1 cellular context compared by ENCODE assay signal in the genomic region with DNA sequence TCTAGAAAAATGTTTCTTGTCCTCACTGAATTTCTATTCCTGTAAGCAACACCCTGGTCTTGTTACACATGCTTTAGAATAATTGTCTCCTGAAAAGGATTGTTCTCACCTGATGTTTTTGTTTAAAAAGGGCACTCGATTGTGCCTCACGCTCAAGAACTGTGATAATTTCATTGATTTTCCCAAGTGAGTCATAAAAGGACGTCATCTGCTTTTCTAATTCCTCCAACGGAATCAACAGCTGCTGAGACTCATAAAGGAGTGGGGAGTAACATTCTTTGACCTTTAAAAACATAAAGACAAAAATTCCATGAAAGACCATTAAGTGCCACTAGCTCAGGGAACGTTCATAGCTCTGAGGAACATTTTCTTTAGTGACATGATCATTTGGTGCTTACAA.
TF ChIP-seq lines count a peak whose summit lies in the region.

No MANE protein-coding gene starts in this region.

TF ChIP-seq in IMR-90, 13 proteins besides CTCF, POLR2A, EP300 and RAD21:
- TF ChIP-seq NFE2L2 (IDR thresholded peaks at IDR 0.05; ENCODE audit: low read depth, low read length) (no peak), SMC3 (IDR thresholded peaks at IDR 0.05; ENCODE audit: low read depth, low read length) (no peak), MAFK (IDR thresholded peaks at IDR 0.05; ENCODE audit: low read depth, low read length) (no peak), CHD1 (IDR thresholded peaks at IDR 0.05; ENCODE audit: low read depth, low read length) (no peak), BHLHE40 (IDR thresholded peaks at IDR 0.05; ENCODE audit: low read depth, low read length) (no peak), RFX5 (IDR thresholded peaks at IDR 0.05; ENCODE audit: low read depth, low read length) (no peak), FOS (IDR thresholded peaks at IDR 0.05; ENCODE audit: low read depth, low read length) (no peak; the same call in 1 of the 2 replicates), CEBPB (IDR thresholded peaks at IDR 0.05; ENCODE audit: low read depth, low read length) (no peak), MXI1 (IDR thresholded peaks at IDR 0.05; ENCODE audit: borderline replicate concordance, low read depth, low read length) (no peak), RCOR1 (IDR thresholded peaks at IDR 0.05; ENCODE audit: insufficient replicate concordance, low read length) (no peak), MAZ (IDR thresholded peaks at IDR 0.05; ENCODE audit: borderline replicate concordance, low read depth, low read length) (no peak)
- TF ChIP-seq, protein P1, sequence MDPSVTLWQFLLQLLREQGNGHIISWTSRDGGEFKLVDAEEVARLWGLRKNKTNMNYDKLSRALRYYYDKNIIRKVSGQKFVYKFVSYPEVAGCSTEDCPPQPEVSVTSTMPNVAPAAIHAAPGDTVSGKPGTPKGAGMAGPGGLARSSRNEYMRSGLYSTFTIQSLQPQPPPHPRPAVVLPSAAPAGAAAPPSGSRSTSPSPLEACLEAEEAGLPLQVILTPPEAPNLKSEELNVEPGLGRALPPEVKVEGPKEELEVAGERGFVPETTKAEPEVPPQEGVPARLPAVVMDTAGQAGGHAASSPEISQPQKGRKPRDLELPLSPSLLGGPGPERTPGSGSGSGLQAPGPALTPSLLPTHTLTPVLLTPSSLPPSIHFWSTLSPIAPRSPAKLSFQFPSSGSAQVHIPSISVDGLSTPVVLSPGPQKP (IDR thresholded peaks at IDR 0.05; ENCODE audit: borderline replicate concordance, low read depth, low read length) = no peak
- TF ChIP-seq, protein P2, sequence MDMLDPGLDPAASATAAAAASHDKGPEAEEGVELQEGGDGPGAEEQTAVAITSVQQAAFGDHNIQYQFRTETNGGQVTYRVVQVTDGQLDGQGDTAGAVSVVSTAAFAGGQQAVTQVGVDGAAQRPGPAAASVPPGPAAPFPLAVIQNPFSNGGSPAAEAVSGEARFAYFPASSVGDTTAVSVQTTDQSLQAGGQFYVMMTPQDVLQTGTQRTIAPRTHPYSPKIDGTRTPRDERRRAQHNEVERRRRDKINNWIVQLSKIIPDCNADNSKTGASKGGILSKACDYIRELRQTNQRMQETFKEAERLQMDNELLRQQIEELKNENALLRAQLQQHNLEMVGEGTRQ (IDR thresholded peaks at IDR 0.05; ENCODE audit: low read depth, low read length) = no peak
